In the genomic region with DNA sequence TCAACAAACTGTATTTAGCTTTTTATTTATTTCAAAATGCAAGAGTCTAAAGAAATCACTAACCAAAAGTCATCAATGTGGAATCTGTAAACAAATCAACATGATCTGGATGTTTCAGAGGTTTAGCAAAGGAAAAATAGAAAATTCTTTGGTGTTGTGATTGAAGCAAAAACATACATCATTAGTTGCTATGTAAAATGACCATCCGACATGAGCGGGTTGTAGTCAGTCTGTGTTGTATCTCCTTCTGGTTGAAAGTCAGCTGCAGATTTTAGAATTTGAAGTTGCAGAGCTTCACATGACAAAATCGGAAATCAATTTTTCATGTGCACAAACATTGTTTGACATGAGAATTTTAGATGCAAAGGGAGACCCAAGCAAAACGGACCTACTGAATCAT, we compare ENCODE assay signal across 2 cellular contexts.
A peak's percentile ranks its signal among the peaks of the same experiment; 100 is the strongest.
TF ChIP-seq lines count a peak whose summit lies in the region.

No MANE protein-coding gene starts in this region.

TF ChIP-seq in HepG2, 621 proteins besides CTCF, POLR2A, EP300 and RAD21:
- TF ChIP-seq, protein P1, sequence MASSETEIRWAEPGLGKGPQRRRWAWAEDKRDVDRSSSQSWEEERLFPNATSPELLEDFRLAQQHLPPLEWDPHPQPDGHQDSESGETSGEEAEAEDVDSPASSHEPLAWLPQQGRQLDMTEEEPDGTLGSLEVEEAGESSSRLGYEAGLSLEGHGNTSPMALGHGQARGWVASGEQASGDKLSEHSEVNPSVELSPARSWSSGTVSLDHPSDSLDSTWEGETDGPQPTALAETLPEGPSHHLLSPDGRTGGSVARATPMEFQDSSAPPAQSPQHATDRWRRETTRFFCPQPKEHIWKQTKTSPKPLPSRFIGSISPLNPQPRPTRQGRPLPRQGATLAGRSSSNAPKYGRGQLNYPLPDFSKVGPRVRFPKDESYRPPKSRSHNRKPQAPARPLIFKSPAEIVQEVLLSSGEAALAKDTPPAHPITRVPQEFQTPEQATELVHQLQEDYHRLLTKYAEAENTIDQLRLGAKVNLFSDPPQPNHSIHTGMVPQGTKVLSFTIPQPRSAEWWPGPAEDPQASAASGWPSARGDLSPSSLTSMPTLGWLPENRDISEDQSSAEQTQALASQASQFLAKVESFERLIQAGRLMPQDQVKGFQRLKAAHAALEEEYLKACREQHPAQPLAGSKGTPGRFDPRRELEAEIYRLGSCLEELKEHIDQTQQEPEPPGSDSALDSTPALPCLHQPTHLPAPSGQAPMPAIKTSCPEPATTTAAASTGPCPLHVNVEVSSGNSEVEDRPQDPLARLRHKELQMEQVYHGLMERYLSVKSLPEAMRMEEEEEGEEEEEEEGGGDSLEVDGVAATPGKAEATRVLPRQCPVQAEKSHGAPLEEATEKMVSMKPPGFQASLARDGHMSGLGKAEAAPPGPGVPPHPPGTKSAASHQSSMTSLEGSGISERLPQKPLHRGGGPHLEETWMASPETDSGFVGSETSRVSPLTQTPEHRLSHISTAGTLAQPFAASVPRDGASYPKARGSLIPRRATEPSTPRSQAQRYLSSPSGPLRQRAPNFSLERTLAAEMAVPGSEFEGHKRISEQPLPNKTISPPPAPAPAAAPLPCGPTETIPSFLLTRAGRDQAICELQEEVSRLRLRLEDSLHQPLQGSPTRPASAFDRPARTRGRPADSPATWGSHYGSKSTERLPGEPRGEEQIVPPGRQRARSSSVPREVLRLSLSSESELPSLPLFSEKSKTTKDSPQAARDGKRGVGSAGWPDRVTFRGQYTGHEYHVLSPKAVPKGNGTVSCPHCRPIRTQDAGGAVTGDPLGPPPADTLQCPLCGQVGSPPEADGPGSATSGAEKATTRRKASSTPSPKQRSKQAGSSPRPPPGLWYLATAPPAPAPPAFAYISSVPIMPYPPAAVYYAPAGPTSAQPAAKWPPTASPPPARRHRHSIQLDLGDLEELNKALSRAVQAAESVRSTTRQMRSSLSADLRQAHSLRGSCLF (CRISPR knock-in tag; IDR thresholded peaks at IDR 0.05; ENCODE audit: borderline replicate concordance): no peak
- TF ChIP-seq NRL (CRISPR knock-in tag; IDR thresholded peaks at IDR 0.05; ENCODE audit: borderline replicate concordance) (no peak), RFX5 (IDR thresholded peaks at IDR 0.05; ENCODE audit: low read depth, low read length) (peak; percentile 85)
TF ChIP-seq in HepG2: peak in this region for 1.

TF ChIP-seq in IMR-90, 13 proteins besides CTCF, POLR2A, EP300 and RAD21:
- no peak for TF ChIP-seq MAFK (IDR thresholded peaks at IDR 0.05; ENCODE audit: low read depth, low read length)
- TF ChIP-seq RFX5 (IDR thresholded peaks at IDR 0.05; ENCODE audit: low read depth, low read length): peak; percentile 68; the same call in 1 of the 2 replicates
